Comparison of ENCODE assay signal across 29 cellular contexts in the genomic region with DNA sequence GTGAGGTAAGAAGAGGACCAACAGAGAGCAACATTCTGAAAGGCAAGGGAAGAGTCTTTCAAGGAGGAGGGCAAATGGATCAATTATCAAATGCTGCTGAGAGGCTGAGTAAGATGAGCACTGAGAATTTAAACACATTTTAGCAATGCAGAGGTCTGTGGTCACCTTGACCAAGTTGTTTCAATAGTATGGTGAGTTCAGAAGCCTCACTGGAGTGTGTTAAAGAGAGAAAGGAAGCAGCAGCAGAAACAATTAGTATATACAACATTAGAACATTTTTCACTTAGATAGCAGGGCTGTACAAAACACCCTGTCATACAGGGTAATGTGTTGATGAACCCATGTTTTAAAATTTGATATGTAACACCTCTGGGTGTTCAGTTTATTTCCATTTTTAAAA.
"Had no signal": no experiment of that assay in that cellular context is flagged by ENCODE, and none has a peak within 500 bp of the region (broad histone marks: within the 10 kb centered on the region; RNA-seq: fewer than 3 reads in every experiment).

No MANE protein-coding gene starts in this region.

- H3K4me3 ChIP-seq: coronary artery, esophagus muscularis mucosa, gastroesophageal sphincter, heart left ventricle, lung, neural progenitor cell, right lobe of liver, stomach, testis, tibial artery had no signal

- H2AFZ ChIP-seq: neural progenitor cell, parathyroid adenoma had no signal

- H3K36me3 Mint-ChIP-seq: memory B cell, type B pancreatic cell had no signal

- FAIRE-seq: endothelial cell of umbilical vein, small intestine had no signal

- H3K27ac Mint-ChIP-seq: memory B cell, nephron, neural progenitor cell, type B pancreatic cell had no signal

- H3K4me1 Mint-ChIP-seq: memory B cell, nephron, neural progenitor cell had no signal

- H3K4me1 ChIP-seq: foreskin keratinocyte, gastroesophageal sphincter, heart left ventricle, parathyroid adenoma, right lobe of liver, stomach, testis, tibial artery had no signal

- H3K9ac ChIP-seq: neural progenitor cell, parathyroid adenoma had no signal

- H3K27ac ChIP-seq: coronary artery, esophagus muscularis mucosa, foreskin keratinocyte, gastroesophageal sphincter, heart left ventricle, neural progenitor cell, parathyroid adenoma, right lobe of liver, stomach, testis, tibial artery had no signal

- H3K4me2 ChIP-seq: neural progenitor cell had no signal

- H3K36me3 ChIP-seq: esophagus muscularis mucosa, gastroesophageal sphincter, heart left ventricle, neural progenitor cell, right lobe of liver, stomach, tibial artery had no signal

- H3K4me3 Mint-ChIP-seq: memory B cell, nephron, neural progenitor cell, type B pancreatic cell had no signal

- H3K9me3 ChIP-seq: esophagus muscularis mucosa, gastroesophageal sphincter, heart left ventricle, right lobe of liver, stomach, testis, tibial artery had no signal

- DNase-seq: dermis blood vessel endothelial cell; effector memory CD4-positive, alpha-beta T cell; foreskin keratinocyte; heart left ventricle; hippocampal formation; islet precursor cell; kidney glomerular epithelial cell; left colon; left ventricle myocardium superior; right lobe of liver; small intestine; stimulated activated CD4-positive, alpha-beta T cell treated with anti-CD3 and anti-CD28 coated beads, Interleukin-15, amount 100 ng/mL, for 24 hours; stimulated activated CD4-positive, alpha-beta T cell treated with anti-CD3 and anti-CD28 coated beads, Interleukin-4, amount 100 ng/mL, for 1 hour; stimulated activated CD8-positive, alpha-beta memory T cell treated with anti-CD3 and anti-CD28 coated beads, Interleukin-4, amount 100 ng/mL, for 48 hours; stimulated activated naive CD4-positive, alpha-beta T cell treated with Interleukin-2 at 50 U/mL for 16 hours; stomach; testis; tibial artery had no signal

- H3K27me3 Mint-ChIP-seq: progenitor cell of endocrine pancreas, type B pancreatic cell had no signal

- H3K9me3 Mint-ChIP-seq: memory B cell, nephron, neural progenitor cell, type B pancreatic cell had no signal

- ATAC-seq: foreskin keratinocyte, gastroesophageal sphincter, heart left ventricle, left colon, left ventricle myocardium superior, right lobe of liver had no signal

- H3K27me3 ChIP-seq: esophagus muscularis mucosa, foreskin keratinocyte, gastroesophageal sphincter, heart left ventricle, neural progenitor cell, right lobe of liver, stomach, testis, tibial artery had no signal
